In the genomic region with DNA sequence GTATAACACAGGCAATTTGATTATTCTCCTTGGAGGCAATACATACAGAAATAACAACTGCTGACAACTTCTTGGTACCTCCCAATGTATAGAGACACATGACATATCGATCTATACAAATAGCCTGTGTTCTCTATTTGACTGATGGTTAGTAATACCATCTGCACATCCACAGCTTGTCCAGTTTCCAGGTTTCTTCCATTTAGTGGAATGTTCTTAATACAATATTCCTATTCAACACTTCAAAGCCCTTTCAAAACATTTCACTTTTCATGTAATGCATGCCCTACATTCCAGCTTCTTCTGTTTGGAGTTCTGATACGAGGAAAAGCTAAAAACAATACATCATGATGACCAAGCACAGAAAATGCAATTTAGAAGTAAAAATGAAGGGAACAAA, we compare ENCODE assay signal across 16 cellular contexts.
"Had no signal": no experiment of that assay in that cellular context is flagged by ENCODE, and none has a peak within 500 bp of the region (broad histone marks: within the 10 kb centered on the region; RNA-seq: fewer than 3 reads in every experiment).

No MANE protein-coding gene starts in this region.

- DNase-seq: activated CD4-positive, alpha-beta memory T cell treated with anti-CD3 and anti-CD28 coated beads for 36 hours; activated gamma-delta T cell; activated T-cell treated with anti-CD3 and anti-CD28 coated beads, Interleukin-2, amount 50 U/mL, for 4 hours; amygdala; dorsolateral prefrontal cortex; esophagus squamous epithelium; nephron progenitor cell; psoas muscle; stimulated activated CD4-positive, alpha-beta T cell treated with anti-CD3 and anti-CD28 coated beads, Interleukin-2, amount 100 ng/mL, for 48 hours; stimulated activated naive CD4-positive, alpha-beta T cell treated with Interleukin-2 at 50 U/mL for 16 hours; T1000; upper lobe of left lung had no signal

- H3K4me1 ChIP-seq: breast epithelium, esophagus squamous epithelium, psoas muscle, suprapubic skin had no signal

- ATAC-seq: activated T-cell treated with anti-CD3 and anti-CD28 coated beads, Interleukin-2, amount 50 U/mL, for 4 hours; psoas muscle had no signal

- H3K36me3 Mint-ChIP-seq: activated CD4-positive, alpha-beta memory T cell treated with anti-CD3 and anti-CD28 coated beads for 36 hours; activated naive CD8-positive, alpha-beta T cell had no signal

- H3K4me3 Mint-ChIP-seq: activated CD4-positive, alpha-beta memory T cell treated with anti-CD3 and anti-CD28 coated beads for 36 hours; activated naive CD8-positive, alpha-beta T cell; activated T-cell treated with anti-CD3 and anti-CD28 coated beads, Interleukin-2, amount 50 U/mL, for 4 hours; nephron progenitor cell had no signal

- H3K9me3 ChIP-seq: breast epithelium, esophagus squamous epithelium, heart left ventricle, psoas muscle, suprapubic skin, upper lobe of left lung had no signal

- H3K27ac Mint-ChIP-seq: activated CD4-positive, alpha-beta memory T cell treated with anti-CD3 and anti-CD28 coated beads for 36 hours; activated naive CD8-positive, alpha-beta T cell had no signal

- H3K36me3 ChIP-seq: esophagus squamous epithelium, heart left ventricle, suprapubic skin, upper lobe of left lung had no signal

- H3K4me3 ChIP-seq: breast epithelium, dorsolateral prefrontal cortex, esophagus squamous epithelium, heart left ventricle, psoas muscle, suprapubic skin, upper lobe of left lung had no signal

- H3K27me3 ChIP-seq: breast epithelium, dorsolateral prefrontal cortex, esophagus squamous epithelium, heart left ventricle, suprapubic skin, upper lobe of left lung had no signal

- H3K9me3 Mint-ChIP-seq: activated CD4-positive, alpha-beta memory T cell treated with anti-CD3 and anti-CD28 coated beads for 36 hours; activated T-cell treated with anti-CD3 and anti-CD28 coated beads, Interleukin-2, amount 50 U/mL, for 4 hours; nephron progenitor cell had no signal
